ENCODE assay signal across 8 cellular contexts in genomic region chr22:41620646-41621098, GRCh38. TPM values are rescaled to one million over a fixed set of nuclear protein-coding genes. Genes with fewer than 3 reads are reported as not detected.
DNase-seq lines count a peak whose midpoint lies in the region; ATAC-seq and TF ChIP-seq lines count a peak whose summit lies in the region.

Gene DESI1, minus strand, starts transcription at chr22:41621043. Its CDS starts 204 bp downstream, at chr22:41620839.

- H3K36me3 Mint-ChIP-seq in activated B cell treated with CpG ODN at 0.5 μM for 24 hours (ENCODE audit: low read depth), result peaks cover 40% of the 10 kb centered on the region

- CTCF ChIA-PET in activated B cell treated with CpG ODN at 0.5 μM for 24 hours (lab: Charles Lee), result interaction anchor here (1.2 to 3.0 kb wide), 2 partner anchors 31 to 77 kb away, joined by 3 to 9 read pairs; partner anchors contain the start of genes PMM1 and POLR3H

- TF ChIP-seq CTCF in C4-2B (conservative IDR thresholded peaks at IDR 0.05) (no peak), activated B cell treated with CpG ODN at 0.5 μM for 24 hours (IDR thresholded peaks at IDR 0.05) (no peak)

- no peaks in the 10 kb centered on the region for H3K9me3 Mint-ChIP-seq in activated B cell treated with CpG ODN at 0.5 μM for 24 hours

- POLR2A ChIA-PET in activated B cell treated with CpG ODN at 0.5 μM for 24 hours (lab: Charles Lee), result interaction anchor here (0.5 to 4.2 kb wide), 34 partner anchors 10 to 994 kb away, joined by 3 to 63 read pairs (median 5); partner anchors contain the start of genes ACO2, CCDC134, CENPM and MEI1

- H3K4me1 Mint-ChIP-seq in activated B cell treated with CpG ODN at 0.5 μM for 24 hours, result peaks cover 38% of the 10 kb centered on the region

- intact Hi-C loops in activated B cell treated with CpG ODN at 0.5 μM for 24 hours (cut with micrococcal nuclease), result loop anchor here (1.0 to 2.0 kb wide), 7 partner anchors 30 to 334 kb away; partner anchors contain the start of genes POLR3H, RANGAP1, SNU13 and TEF
- intact Hi-C loops in Right ventricle myocardium inferior (cut with DNase I), result loop anchor here (2.0 kb wide), 1 partner anchor 32 kb away; the partner anchor contains the start of gene PMM1

- H3K27me3 Mint-ChIP-seq in activated B cell treated with CpG ODN at 0.5 μM for 24 hours, result no peaks in the 10 kb centered on the region

- ATAC-seq in HG03432 (IDR thresholded peaks at IDR 0.05; ENCODE audit: unreplicated experiment) (peak; percentile 23), activated B cell treated with CpG ODN at 0.5 μM for 24 hours (ENCODE audit: low read depth) (peak; percentile 20), Right ventricle myocardium inferior (peak; percentile 36)

- peak; percentile 26 for DNase-seq in GM19238 (ENCODE audit: insufficient read length, low spot score)
- no peak for DNase-seq in activated B cell treated with CpG ODN at 0.5 μM for 24 hours
- no peak for DNase-seq in Right ventricle myocardium inferior (ENCODE audit: missing footprints)
- peak; percentile 34 for DNase-seq in pons (ENCODE audit: low spot score)
- no peak for DNase-seq in CD1c-positive myeloid dendritic cell (ENCODE audit: extremely low spot score)
- no peak for DNase-seq in NCI-H2196 (lab: John Stamatoyannopoulos, UW; ENCODE audit: unreplicated experiment)

- H3K27ac Mint-ChIP-seq in activated B cell treated with CpG ODN at 0.5 μM for 24 hours, result peak within 1 kb of the TSS; percentile 98

- peak within 1 kb of the TSS; percentile 97 for H3K27ac ChIP-seq in C4-2B

- peak within 1 kb of the TSS; percentile 98 for H3K4me3 Mint-ChIP-seq in activated B cell treated with CpG ODN at 0.5 μM for 24 hours

RNA-seq across cellular contexts. Expression of gene DESI1, which starts in this region (rescaled TPM):
- total RNA-seq in activated B cell treated with CpG ODN at 0.5 μM for 24 hours (42.5 and 49.5 TPM in 2 replicates), Right ventricle myocardium inferior (41.6 TPM)

Comparison
In these comparisons a context has a peak if more than half of its experiments do, and no peak if none do; other contexts are left out.
1. DNase-seq: peak in GM19238 (single experiment) and pons (single experiment); none in activated B cell treated with CpG ODN at 0.5 μM for 24 hours (single experiment), Right ventricle myocardium inferior (single experiment), CD1c-positive myeloid dendritic cell (single experiment) and NCI-H2196 (single experiment).
2. Peak in every context shown above with its lines, with median percentiles within 50 percentile points of each other: ATAC-seq.